8 cellular contexts compared by ENCODE assay signal in the genomic region with DNA sequence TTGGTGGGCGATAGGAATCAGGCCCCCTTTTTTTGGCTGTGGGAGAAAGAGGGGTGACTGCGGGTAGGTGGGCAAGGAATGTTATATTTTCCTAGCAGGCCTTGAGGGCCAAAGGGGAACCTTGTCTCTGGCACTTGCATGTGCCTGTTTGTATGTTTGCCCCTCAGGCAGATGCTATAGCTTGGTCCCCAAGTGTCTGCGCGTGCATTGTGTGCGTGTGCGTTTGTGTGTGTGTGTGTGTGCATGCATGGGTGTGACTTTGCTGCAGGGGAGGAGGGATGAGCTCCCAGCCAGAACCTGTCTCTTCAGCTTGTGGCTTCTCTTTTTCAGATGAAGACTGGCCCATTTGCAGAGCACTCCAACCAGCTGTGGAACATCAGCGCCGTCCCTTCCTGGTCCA. TPM values are rescaled to one million over a fixed set of nuclear protein-coding genes. Genes with fewer than 3 reads are reported as not detected.
DNase-seq lines count a peak whose midpoint lies in the region; ATAC-seq and TF ChIP-seq lines count a peak whose summit lies in the region.

No MANE protein-coding gene starts in this region.

- intact Hi-C loops in ascending aorta (cut with DNase I), result loop anchor here (2.0 kb wide), 1 partner anchor 61 kb away; no protein-coding TSS in a partner anchor
- intact Hi-C loops in lower lobe of right lung (cut with DNase I), result no loop called here
- intact Hi-C loops in testis (cut with DNase I; ENCODE audit: low total_unique reads), result loop anchor here (10.0 kb wide), 1 partner anchor 343 kb away; no protein-coding TSS in a partner anchor

- H3K4me1 Mint-ChIP-seq in activated CD8-positive, alpha-beta memory T cell treated with anti-CD3 and anti-CD28 coated beads, Interleukin-2, amount 10 ng/mL, durations not matched to agents 7 days and 5 days, result peaks cover 45% of the 10 kb centered on the region

- TF ChIP-seq POLR2A in testis (IDR thresholded peaks at IDR 0.05), result no peak

- no peaks in the 10 kb centered on the region for H3K9me3 Mint-ChIP-seq in activated CD8-positive, alpha-beta memory T cell treated with anti-CD3 and anti-CD28 coated beads, Interleukin-2, amount 10 ng/mL, durations not matched to agents 7 days and 5 days (ENCODE audit: low read depth)

- H3K27me3 ChIP-seq in ascending aorta (no peaks in the 10 kb centered on the region), lower lobe of right lung (ENCODE audit: low read depth) (no peaks in the 10 kb centered on the region), testis (no peaks in the 10 kb centered on the region)

- H3K36me3 Mint-ChIP-seq in activated CD8-positive, alpha-beta memory T cell treated with anti-CD3 and anti-CD28 coated beads, Interleukin-2, amount 10 ng/mL, durations not matched to agents 7 days and 5 days, result peaks cover 13% of the 10 kb centered on the region

- no peaks in the 10 kb centered on the region for H3K27me3 Mint-ChIP-seq in activated CD8-positive, alpha-beta memory T cell treated with anti-CD3 and anti-CD28 coated beads, Interleukin-2, amount 10 ng/mL, durations not matched to agents 7 days and 5 days

- no peak for ATAC-seq in activated CD8-positive, alpha-beta memory T cell treated with anti-CD3 and anti-CD28 coated beads, Interleukin-2, amount 10 ng/mL, durations not matched to agents 7 days and 5 days
- ATAC-seq in lower lobe of right lung, result no peak

- H3K4me3 Mint-ChIP-seq in activated CD8-positive, alpha-beta memory T cell treated with anti-CD3 and anti-CD28 coated beads, Interleukin-2, amount 10 ng/mL, durations not matched to agents 7 days and 5 days, result no peak overlapping the region

- H3K27ac ChIP-seq in ascending aorta, result peak overlapping the region; percentile 98
- peak overlapping the region; percentile 100 for H3K27ac ChIP-seq in lower lobe of right lung
- peak overlapping the region; percentile 96 to 98 for H3K27ac ChIP-seq in testis

- H3K9me3 ChIP-seq in ascending aorta, result no peaks in the 10 kb centered on the region
- no peaks in the 10 kb centered on the region for H3K9me3 ChIP-seq in lower lobe of right lung
- no peaks in the 10 kb centered on the region for H3K9me3 ChIP-seq in testis

- H3K36me3 ChIP-seq in ascending aorta (no peaks in the 10 kb centered on the region), lower lobe of right lung (peaks cover 35% of the 10 kb centered on the region), testis (ENCODE audit: low read depth, missing control alignments) (no peaks in the 10 kb centered on the region)

- 61 to 88% methylated on average over 6 to 8 of the region's 8 CpGs for WGBS in testis, 2 donors

- H3K27ac Mint-ChIP-seq in activated CD8-positive, alpha-beta memory T cell treated with anti-CD3 and anti-CD28 coated beads, Interleukin-2, amount 10 ng/mL, durations not matched to agents 7 days and 5 days, result peak overlapping the region; percentile 97

- H3K4me3 ChIP-seq in ascending aorta (peak overlapping the region in 1 of 2 donors; percentile 56), lower lobe of right lung (peak overlapping the region; percentile 65), testis (no peak overlapping the region)

- TF ChIP-seq CTCF in ascending aorta (IDR thresholded peaks at IDR 0.05), result no peak
- no peak for TF ChIP-seq CTCF in lower lobe of right lung (IDR thresholded peaks at IDR 0.05)
- no peak for TF ChIP-seq CTCF in testis (IDR thresholded peaks at IDR 0.05)

- H3K4me1 ChIP-seq in ascending aorta (peaks cover 68 to 89% of the 10 kb centered on the region in 2 donors), lower lobe of right lung (peaks cover 96% of the 10 kb centered on the region), testis (peaks cover 92% of the 10 kb centered on the region)

- CTCF ChIA-PET in activated CD8-positive, alpha-beta memory T cell treated with anti-CD3 and anti-CD28 coated beads, Interleukin-2, amount 10 ng/mL, durations not matched to agents 7 days and 5 days (lab: Charles Lee), result interaction anchor here (0.9 to 14.9 kb wide), 24 partner anchors 10 to 485 kb away, joined by 3 to 254 read pairs (median 6); a partner anchor contains a TSS

- no peak for DNase-seq in activated CD8-positive, alpha-beta memory T cell treated with anti-CD3 and anti-CD28 coated beads, Interleukin-2, amount 10 ng/mL, durations not matched to agents 7 days and 5 days
- DNase-seq in activated CD8-positive, alpha-beta memory T cell treated with anti-CD3 and anti-CD28 coated beads for 24 hours, result no peak
- no peak for DNase-seq in ascending aorta (ENCODE audit: low spot score in 2 of 2)
- DNase-seq in lower lobe of right lung, result no peak
- DNase-seq in testis, result no peak
- DNase-seq in NCI-H1105 (lab: John Stamatoyannopoulos, UW), result no peak
- no peak for DNase-seq in ecto neural progenitor cell (ENCODE audit: low spot score)
- DNase-seq in HuH-7.5 (ENCODE audit: low spot score), result no peak

RNA-seq across cellular contexts. Expression of a gene that starts 30.9 kb away (rescaled TPM):
- 100 to 1,000 TPM; 115 to 129 TPM for total RNA-seq in activated CD8-positive, alpha-beta memory T cell treated with anti-CD3 and anti-CD28 coated beads, Interleukin-2, amount 10 ng/mL, durations not matched to agents 7 days and 5 days
- 61.6 TPM for total RNA-seq in ascending aorta
- 100 TPM for total RNA-seq in lower lobe of right lung
- total RNA-seq in testis, result 100 to 1,000 TPM; 163 to 177 TPM
- polyA plus RNA-seq in testis (ENCODE audit: insufficient read depth, low read depth, low replicate concordance), result 268 TPM

RNA-seq across cellular contexts. Expression of a gene that starts 31.5 kb away (rescaled TPM):
- 10 to 100 TPM; 14.1 to 17.6 TPM for total RNA-seq in activated CD8-positive, alpha-beta memory T cell treated with anti-CD3 and anti-CD28 coated beads, Interleukin-2, amount 10 ng/mL, durations not matched to agents 7 days and 5 days
- total RNA-seq in ascending aorta (110 TPM), lower lobe of right lung (23.2 TPM), testis (100 to 1,000 TPM; 188 to 272 TPM)
- polyA plus RNA-seq in testis (ENCODE audit: insufficient read depth, low read depth, low replicate concordance), result 451 TPM

RNA-seq across cellular contexts. Expression of a gene that starts 35.9 kb away (rescaled TPM):
- total RNA-seq in activated CD8-positive, alpha-beta memory T cell treated with anti-CD3 and anti-CD28 coated beads, Interleukin-2, amount 10 ng/mL, durations not matched to agents 7 days and 5 days, result 1 to 10 TPM; 4.9 to 6.1 TPM
- total RNA-seq in ascending aorta (86.1 TPM), lower lobe of right lung (8.7 TPM), testis (10 to 100 TPM; 12.6 to 25.4 TPM)
- polyA plus RNA-seq in testis (ENCODE audit: insufficient read depth, low read depth, low replicate concordance), result 4.8 TPM
